1 cellular context compared by ENCODE assay signal in genomic region chr1:12640237-12640957, GRCh38.
TF ChIP-seq lines count a peak whose summit lies in the region.

No MANE protein-coding gene starts in this region.

TF ChIP-seq in K562, 482 proteins besides CTCF, POLR2A, EP300 and RAD21 (continued from another document and continues in another):
- no peak for TF ChIP-seq CUX1 (CRISPR knock-in tag; IDR thresholded peaks at IDR 0.05)
- TF ChIP-seq, protein P1, sequence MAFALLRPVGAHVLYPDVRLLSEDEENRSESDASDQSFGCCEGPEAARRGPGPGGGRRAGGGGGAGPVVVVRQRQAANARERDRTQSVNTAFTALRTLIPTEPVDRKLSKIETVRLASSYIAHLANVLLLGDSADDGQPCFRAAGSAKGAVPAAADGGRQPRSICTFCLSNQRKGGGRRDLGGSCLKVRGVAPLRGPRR (CRISPR knock-in tag; IDR thresholded peaks at IDR 0.05): no peak
- no peak for TF ChIP-seq ZNF175 (CRISPR knock-in tag; IDR thresholded peaks at IDR 0.05; ENCODE audit: low read depth)
- TF ChIP-seq KDM2B (CRISPR knock-in tag; IDR thresholded peaks at IDR 0.05): no peak
- TF ChIP-seq SMARCB1 (IDR thresholded peaks at IDR 0.05; ENCODE audit: insufficient read length, low read depth): no peak
- TF ChIP-seq RBM25 (IDR thresholded peaks at IDR 0.05; ENCODE audit: low read depth, low read length, severe bottlenecking): no peak
- TF ChIP-seq ZNF778 (CRISPR knock-in tag; IDR thresholded peaks at IDR 0.05): no peak
- TF ChIP-seq ADNP (tag; IDR thresholded peaks at IDR 0.05): no peak
- peak; percentile 99 for TF ChIP-seq ZNF280A (IDR thresholded peaks at IDR 0.05; ENCODE audit: low read depth, partially characterized antibody)
- TF ChIP-seq FOXK2 (conservative IDR thresholded peaks at IDR 0.05 in 1 of 2, IDR thresholded peaks at IDR 0.05 in 1 of 2; ENCODE audit: low read depth in 2 of 2): no peak
- TF ChIP-seq ZNF124 (CRISPR knock-in tag; IDR thresholded peaks at IDR 0.05): no peak
- no peak for TF ChIP-seq ZBTB7A (IDR thresholded peaks at IDR 0.05; ENCODE audit: borderline replicate concordance, control insufficient read depth, low read depth, low read length)
- TF ChIP-seq CBX5 (IDR thresholded peaks at IDR 0.05; ENCODE audit: borderline replicate concordance, low read depth): peak; percentile 98
- no peak for TF ChIP-seq L3MBTL2 (IDR thresholded peaks at IDR 0.05)
- TF ChIP-seq BCLAF1 (IDR thresholded peaks at IDR 0.05; ENCODE audit: borderline replicate concordance in 1 of 2, control insufficient read depth in 1 of 2, low read depth in 2 of 2, low read length in 1 of 2): no peak
- no peak for TF ChIP-seq ZNF146 (CRISPR knock-in tag; IDR thresholded peaks at IDR 0.05; ENCODE audit: unreplicated experiment)
- no peak for TF ChIP-seq TEAD2 (tag; IDR thresholded peaks at IDR 0.05)
- no peak for TF ChIP-seq ETS1 (conservative IDR thresholded peaks at IDR 0.05; ENCODE audit: control insufficient read depth, low read depth, low read length)
- TF ChIP-seq, protein P2, sequence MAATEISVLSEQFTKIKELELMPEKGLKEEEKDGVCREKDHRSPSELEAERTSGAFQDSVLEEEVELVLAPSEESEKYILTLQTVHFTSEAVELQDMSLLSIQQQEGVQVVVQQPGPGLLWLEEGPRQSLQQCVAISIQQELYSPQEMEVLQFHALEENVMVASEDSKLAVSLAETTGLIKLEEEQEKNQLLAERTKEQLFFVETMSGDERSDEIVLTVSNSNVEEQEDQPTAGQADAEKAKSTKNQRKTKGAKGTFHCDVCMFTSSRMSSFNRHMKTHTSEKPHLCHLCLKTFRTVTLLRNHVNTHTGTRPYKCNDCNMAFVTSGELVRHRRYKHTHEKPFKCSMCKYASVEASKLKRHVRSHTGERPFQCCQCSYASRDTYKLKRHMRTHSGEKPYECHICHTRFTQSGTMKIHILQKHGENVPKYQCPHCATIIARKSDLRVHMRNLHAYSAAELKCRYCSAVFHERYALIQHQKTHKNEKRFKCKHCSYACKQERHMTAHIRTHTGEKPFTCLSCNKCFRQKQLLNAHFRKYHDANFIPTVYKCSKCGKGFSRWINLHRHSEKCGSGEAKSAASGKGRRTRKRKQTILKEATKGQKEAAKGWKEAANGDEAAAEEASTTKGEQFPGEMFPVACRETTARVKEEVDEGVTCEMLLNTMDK (IDR thresholded peaks at IDR 0.05; ENCODE audit: borderline replicate concordance, insufficient read depth, low read depth, low read length, poor library complexity, severe bottlenecking): no peak
- peak in 1 of 2 experiments; percentile 99; a peak in 2 of 3 replicates for TF ChIP-seq CBX3 (IDR thresholded peaks at IDR 0.05; ENCODE audit: borderline replicate concordance in 1 of 2, low read length in 2 of 2)
- TF ChIP-seq USF1 (CRISPR knock-in tag; IDR thresholded peaks at IDR 0.05): no peak
- TF ChIP-seq, protein P3, sequence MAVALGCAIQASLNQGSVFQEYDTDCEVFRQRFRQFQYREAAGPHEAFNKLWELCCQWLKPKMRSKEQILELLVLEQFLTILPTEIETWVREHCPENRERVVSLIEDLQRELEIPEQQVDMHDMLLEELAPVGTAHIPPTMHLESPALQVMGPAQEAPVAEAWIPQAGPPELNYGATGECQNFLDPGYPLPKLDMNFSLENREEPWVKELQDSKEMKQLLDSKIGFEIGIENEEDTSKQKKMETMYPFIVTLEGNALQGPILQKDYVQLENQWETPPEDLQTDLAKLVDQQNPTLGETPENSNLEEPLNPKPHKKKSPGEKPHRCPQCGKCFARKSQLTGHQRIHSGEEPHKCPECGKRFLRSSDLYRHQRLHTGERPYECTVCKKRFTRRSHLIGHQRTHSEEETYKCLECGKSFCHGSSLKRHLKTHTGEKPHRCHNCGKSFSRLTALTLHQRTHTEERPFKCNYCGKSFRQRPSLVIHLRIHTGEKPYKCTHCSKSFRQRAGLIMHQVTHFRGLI (CRISPR knock-in tag; IDR thresholded peaks at IDR 0.05): no peak
- no peak for TF ChIP-seq NFYB (IDR thresholded peaks at IDR 0.05; ENCODE audit: extremely low read depth, insufficient read length)
- TF ChIP-seq IFI16 (CRISPR knock-in tag; IDR thresholded peaks at IDR 0.05): no peak
- TF ChIP-seq RNF219 (CRISPR knock-in tag; IDR thresholded peaks at IDR 0.05): no peak
- no peak for TF ChIP-seq TCF7L2 (IDR thresholded peaks at IDR 0.05; ENCODE audit: low read depth, low read length)
- TF ChIP-seq TAF15 (IDR thresholded peaks at IDR 0.05; ENCODE audit: low read depth, low read length): no peak
- TF ChIP-seq, protein P4, sequence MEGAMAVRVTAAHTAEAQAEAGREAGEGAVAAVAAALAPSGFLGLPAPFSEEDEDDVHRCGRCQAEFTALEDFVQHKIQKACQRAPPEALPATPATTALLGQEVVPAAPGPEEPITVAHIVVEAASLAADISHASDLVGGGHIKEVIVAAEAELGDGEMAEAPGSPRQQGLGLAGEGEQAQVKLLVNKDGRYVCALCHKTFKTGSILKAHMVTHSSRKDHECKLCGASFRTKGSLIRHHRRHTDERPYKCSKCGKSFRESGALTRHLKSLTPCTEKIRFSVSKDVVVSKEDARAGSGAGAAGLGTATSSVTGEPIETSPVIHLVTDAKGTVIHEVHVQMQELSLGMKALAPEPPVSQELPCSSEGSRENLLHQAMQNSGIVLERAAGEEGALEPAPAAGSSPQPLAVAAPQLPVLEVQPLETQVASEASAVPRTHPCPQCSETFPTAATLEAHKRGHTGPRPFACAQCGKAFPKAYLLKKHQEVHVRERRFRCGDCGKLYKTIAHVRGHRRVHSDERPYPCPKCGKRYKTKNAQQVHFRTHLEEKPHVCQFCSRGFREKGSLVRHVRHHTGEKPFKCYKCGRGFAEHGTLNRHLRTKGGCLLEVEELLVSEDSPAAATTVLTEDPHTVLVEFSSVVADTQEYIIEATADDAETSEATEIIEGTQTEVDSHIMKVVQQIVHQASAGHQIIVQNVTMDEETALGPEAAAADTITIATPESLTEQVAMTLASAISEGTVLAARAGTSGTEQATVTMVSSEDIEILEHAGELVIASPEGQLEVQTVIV (CRISPR knock-in tag; IDR thresholded peaks at IDR 0.05; ENCODE audit: borderline replicate concordance): no peak
- TF ChIP-seq, protein P5, sequence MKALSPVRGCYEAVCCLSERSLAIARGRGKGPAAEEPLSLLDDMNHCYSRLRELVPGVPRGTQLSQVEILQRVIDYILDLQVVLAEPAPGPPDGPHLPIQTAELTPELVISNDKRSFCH (CRISPR knock-in tag; IDR thresholded peaks at IDR 0.05): no peak
- TF ChIP-seq, protein P5 (tag; IDR thresholded peaks at IDR 0.05): no peak
- TF ChIP-seq MTA2 (IDR thresholded peaks at IDR 0.05; ENCODE audit: low read depth): no peak
- TF ChIP-seq CBX8 (IDR thresholded peaks at IDR 0.05; ENCODE audit: borderline replicate concordance, extremely low read depth, low read depth, low read length, poor library complexity, severe bottlenecking): no peak
- TF ChIP-seq, protein P6, sequence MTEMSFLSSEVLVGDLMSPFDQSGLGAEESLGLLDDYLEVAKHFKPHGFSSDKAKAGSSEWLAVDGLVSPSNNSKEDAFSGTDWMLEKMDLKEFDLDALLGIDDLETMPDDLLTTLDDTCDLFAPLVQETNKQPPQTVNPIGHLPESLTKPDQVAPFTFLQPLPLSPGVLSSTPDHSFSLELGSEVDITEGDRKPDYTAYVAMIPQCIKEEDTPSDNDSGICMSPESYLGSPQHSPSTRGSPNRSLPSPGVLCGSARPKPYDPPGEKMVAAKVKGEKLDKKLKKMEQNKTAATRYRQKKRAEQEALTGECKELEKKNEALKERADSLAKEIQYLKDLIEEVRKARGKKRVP (CRISPR knock-in tag; IDR thresholded peaks at IDR 0.05): no peak
- TF ChIP-seq CBX1 (IDR thresholded peaks at IDR 0.05; ENCODE audit: low read depth): peak; percentile 92
- TF ChIP-seq TCF3 (CRISPR knock-in tag; IDR thresholded peaks at IDR 0.05): no peak
- TF ChIP-seq RFX7 (CRISPR knock-in tag; IDR thresholded peaks at IDR 0.05): no peak
